Comparison of ENCODE assay signal across 1 cellular context in the genomic region with DNA sequence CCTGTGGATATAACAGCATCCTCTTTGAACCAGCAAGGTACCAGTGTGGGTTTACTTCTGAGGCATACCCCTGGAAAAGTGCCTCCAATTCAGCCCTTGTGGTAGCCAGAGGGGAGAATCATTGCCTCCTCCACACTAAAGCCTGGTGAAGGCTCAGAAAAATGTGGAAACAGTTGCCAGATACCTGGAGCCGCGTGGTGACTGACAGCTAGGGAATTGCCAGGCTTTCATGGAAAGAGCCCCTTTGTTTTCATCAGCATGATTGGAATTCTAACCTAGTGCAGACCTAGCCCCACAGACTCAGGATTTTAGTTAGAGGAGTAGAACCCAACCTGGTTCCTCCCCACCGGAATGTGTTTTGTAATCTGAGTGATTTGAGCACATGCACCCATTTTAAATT.
TF ChIP-seq lines count a peak whose summit lies in the region.

No MANE protein-coding gene starts in this region.

TF ChIP-seq in K562, 482 proteins besides CTCF, POLR2A, EP300 and RAD21:
- no peak for TF ChIP-seq ILK (tag; IDR thresholded peaks at IDR 0.05; ENCODE audit: borderline replicate concordance, low read depth)
